21 cellular contexts compared by ENCODE assay signal in genomic region chr4:21830272-21830671, GRCh38.
"Had no signal": no experiment of that assay in that cellular context is flagged by ENCODE, and none has a peak within 500 bp of the region (broad histone marks: within the 10 kb centered on the region; RNA-seq: fewer than 3 reads in every experiment).

No MANE protein-coding gene starts in this region.

- H3K4me1 ChIP-seq: ascending aorta, breast epithelium, esophagus squamous epithelium, foreskin keratinocyte, parathyroid adenoma, upper lobe of right lung had no signal

- H3K27ac ChIP-seq: ascending aorta, breast epithelium, esophagus squamous epithelium, foreskin keratinocyte, hepatocyte, parathyroid adenoma, sigmoid colon, thoracic aorta, upper lobe of right lung had no signal

- H3K36me3 ChIP-seq: ascending aorta, breast epithelium, esophagus squamous epithelium, sigmoid colon, thoracic aorta, upper lobe of right lung had no signal

- H3K4me3 ChIP-seq: ascending aorta, breast epithelium, esophagus squamous epithelium, hepatocyte, sigmoid colon, thoracic aorta, upper lobe of right lung had no signal

- H3K9me3 ChIP-seq: ascending aorta, esophagus squamous epithelium, sigmoid colon, thoracic aorta, upper lobe of right lung had no signal

- DNase-seq: activated CD8-positive, alpha-beta memory T cell treated with anti-CD3 and anti-CD28 coated beads for 24 hours; activated CD8-positive, alpha-beta memory T cell treated with anti-CD3 and anti-CD28 coated beads, Interleukin-2, amount 50 U/mL, for 48 hours; activated effector memory CD4-positive, alpha-beta T cell treated with anti-CD3 and anti-CD28 coated beads, Interleukin-2, amount 50 U/mL, for 16 hours; activated naive CD4-positive, alpha-beta T cell treated with anti-CD3 and anti-CD28 coated beads, Interleukin-2, amount 50 U/mL, for 16 hours; activated T-cell treated with anti-CD3 and anti-CD28 coated beads, Interleukin-2, amount 50 U/mL, for 48 hours; cortex of kidney; effector memory CD4-positive, alpha-beta T cell; esophagus squamous epithelium; foreskin keratinocyte; left cardiac atrium; sigmoid colon; stimulated activated CD4-positive, alpha-beta T cell treated with anti-CD3 and anti-CD28 coated beads, Interleukin-4, amount 100 ng/mL, for 4 hours; stimulated activated naive B cell treated with anti-CD40 and anti-IgM and Interleukin-4, amounts not matched to agents 10 μg/mL and 1 μg/mL and 100 μg/mL, for 72 hours; T1000; upper lobe of right lung had no signal

- H3K27me3 ChIP-seq: ascending aorta, breast epithelium, esophagus squamous epithelium, foreskin keratinocyte, hepatocyte, sigmoid colon, upper lobe of right lung had no signal

- FAIRE-seq: islet of Langerhans had no signal
